ENCODE assay signal across 8 cellular contexts in genomic region chr10:100481462-100482081, GRCh38. TPM values are rescaled to one million over a fixed set of nuclear protein-coding genes. Genes with fewer than 3 reads are reported as not detected.
DNase-seq lines count a peak whose midpoint lies in the region; ATAC-seq and TF ChIP-seq lines count a peak whose summit lies in the region.

No MANE protein-coding gene starts in this region.

- no peaks in the 10 kb centered on the region for H3K36me3 ChIP-seq in colonic mucosa

- ATAC-seq in GM19023 (IDR thresholded peaks at IDR 0.05; ENCODE audit: unreplicated experiment) (peak; percentile 98), HG03342 (IDR thresholded peaks at IDR 0.05; ENCODE audit: unreplicated experiment) (peak; percentile 98)

- TF ChIP-seq CTCF in AG09319 (IDR thresholded peaks at IDR 0.05; ENCODE audit: low read depth, low read length) (no peak; the same call in 1 of the 2 replicates), colonic mucosa (IDR thresholded peaks at IDR 0.05) (no peak)

- intact Hi-C loops in colonic mucosa (cut with DNase I), result no loop called here

- H3K9me3 ChIP-seq in colonic mucosa, result no peaks in the 10 kb centered on the region

- peaks cover 5% of the 10 kb centered on the region for H3K4me1 ChIP-seq in colonic mucosa

- peak overlapping the region; percentile 45 for H3K4me3 ChIP-seq in colonic mucosa

- peaks cover 16% of the 10 kb centered on the region for H3K27me3 ChIP-seq in colonic mucosa

- H3K9ac ChIP-seq in colonic mucosa (ENCODE audit: low read depth in 2 of 2, low read length in 2 of 2), result peak overlapping the region in 1 of 2 donors; percentile 13

- DNase-seq in AG09319 (ENCODE audit: extremely low read depth, low read depth), result peak; percentile 56
- peak; percentile 77 for DNase-seq in NCI-H345 (lab: John Stamatoyannopoulos, UW)
- peak; percentile 88 for DNase-seq in activated CD4-positive, alpha-beta T cell treated with anti-CD3 and anti-CD28 coated beads for 1 hour
- DNase-seq in colonic mucosa, result peak; percentile 92
- DNase-seq in kidney glomerular epithelial cell (lab: John Stamatoyannopoulos, UW), result peak; percentile 90
- DNase-seq in stimulated activated CD4-positive, alpha-beta T cell treated with anti-CD3 and anti-CD28 coated beads, Interleukin-15, amount 100 ng/mL, for 48 hours (ENCODE audit: low read depth in 2 of 2), result peak; percentile 76 to 83

- no peak overlapping the region for H3K27ac ChIP-seq in colonic mucosa

RNA-seq across cellular contexts. Expression of gene WNT8B, which starts 18.8 kb away (rescaled TPM):
- not detected for total RNA-seq in colonic mucosa

RNA-seq across cellular contexts. Expression of gene SEC31B, which starts 38.1 kb away (rescaled TPM):
- 10 to 100 TPM in 1 of 2 donors, 1 to 10 TPM in 1; 6.3 to 13.2 TPM for total RNA-seq in colonic mucosa

RNA-seq across cellular contexts. Expression of gene NDUFB8, which starts 48.1 kb away (rescaled TPM):
- total RNA-seq in colonic mucosa, result 100 to 1,000 TPM; 189 to 243 TPM

RNA-seq across cellular contexts. Expression of gene HIF1AN, which starts 54.2 kb away (rescaled TPM):
- total RNA-seq in colonic mucosa, result 10 to 100 TPM; 28.9 to 42.4 TPM
